26 cellular contexts compared by ENCODE assay signal in the genomic region with DNA sequence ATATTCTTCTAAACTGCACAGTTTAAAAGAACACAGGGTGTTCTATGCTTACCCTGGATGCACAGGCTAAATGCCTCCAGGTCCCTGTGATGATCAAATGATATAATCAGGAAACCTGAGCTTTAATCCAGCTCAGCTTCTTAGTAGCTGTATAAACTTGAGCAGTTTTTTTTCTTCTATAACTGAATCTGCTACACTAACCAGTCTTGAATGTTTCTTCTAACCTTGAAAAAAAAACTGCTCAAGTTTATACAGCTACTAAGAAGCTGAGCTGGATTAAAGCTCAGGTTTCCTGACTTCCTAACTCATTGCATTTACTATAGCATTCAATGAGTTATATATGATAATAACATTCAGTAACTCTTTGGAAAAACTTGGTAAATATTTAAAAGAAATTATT.
"Had no signal": no experiment of that assay in that cellular context is flagged by ENCODE, and none has a peak within 500 bp of the region (broad histone marks: within the 10 kb centered on the region; RNA-seq: fewer than 3 reads in every experiment).

No MANE protein-coding gene starts in this region.

- H3K27me3 Mint-ChIP-seq: dendritic cell treated with granulocyte-macrophage colony-stimulating factor and Interleukin-4, amounts not matched to agents 40 ng/mL and 50 ng/mL, for 4 days; effector memory CD8-positive, alpha-beta T cell had no signal

- H3K4me3 ChIP-seq: colonic mucosa, coronary artery, dorsolateral prefrontal cortex, esophagus muscularis mucosa, esophagus squamous epithelium, gastrocnemius medialis, gastroesophageal sphincter, heart left ventricle, heart right ventricle, hepatocyte had no signal

- DNase-seq: colonic mucosa; cortex of kidney; dermis blood vessel endothelial cell; dorsolateral prefrontal cortex; effector CD4-positive, alpha-beta T cell; effector CD8-positive, alpha-beta T cell; effector memory CD4-positive, alpha-beta T cell; effector memory CD8-positive, alpha-beta T cell; endodermal cell; erythroblast; esophagus squamous epithelium; foreskin fibroblast; foreskin keratinocyte; foreskin melanocyte; gastrocnemius medialis; glutamatergic neuron; head of caudate nucleus; heart left ventricle; heart right ventricle had no signal

- H3K9me3 Mint-ChIP-seq: dendritic cell treated with granulocyte-macrophage colony-stimulating factor and Interleukin-4, amounts not matched to agents 40 ng/mL and 50 ng/mL, for 4 days; endodermal cell had no signal

- H3K27me3 ChIP-seq: colonic mucosa, esophagus muscularis mucosa, esophagus squamous epithelium, gastrocnemius medialis, gastroesophageal sphincter, heart left ventricle, hepatocyte had no signal

- H3K4me2 ChIP-seq: hepatocyte had no signal

- H3K36me3 ChIP-seq: colonic mucosa, esophagus muscularis mucosa, esophagus squamous epithelium, gastrocnemius medialis, gastroesophageal sphincter, heart left ventricle, heart right ventricle had no signal

- H3K27ac Mint-ChIP-seq: dendritic cell treated with granulocyte-macrophage colony-stimulating factor and Interleukin-4, amounts not matched to agents 40 ng/mL and 50 ng/mL, for 4 days; effector memory CD8-positive, alpha-beta T cell; endodermal cell had no signal

- ATAC-seq: effector memory CD8-positive, alpha-beta T cell; esophagus mucosa; foreskin keratinocyte; gastrocnemius medialis; gastroesophageal sphincter; heart left ventricle; heart right ventricle had no signal

- H3K4me1 ChIP-seq: colonic mucosa, esophagus muscularis mucosa, esophagus squamous epithelium, foreskin keratinocyte, gastrocnemius medialis, gastroesophageal sphincter, heart left ventricle, heart right ventricle had no signal

- H3K4me3 Mint-ChIP-seq: dendritic cell treated with granulocyte-macrophage colony-stimulating factor and Interleukin-4, amounts not matched to agents 40 ng/mL and 50 ng/mL, for 4 days; effector memory CD8-positive, alpha-beta T cell; endodermal cell had no signal

- H3K9me3 ChIP-seq: colonic mucosa, esophagus muscularis mucosa, esophagus squamous epithelium, gastrocnemius medialis, gastroesophageal sphincter, heart left ventricle had no signal

- H2AFZ ChIP-seq: hepatocyte had no signal

- H3K27ac ChIP-seq: colonic mucosa, coronary artery, dorsolateral prefrontal cortex, epithelial cell of prostate, esophagus muscularis mucosa, esophagus squamous epithelium, foreskin keratinocyte, gastrocnemius medialis, gastroesophageal sphincter, heart left ventricle, heart right ventricle, hepatocyte had no signal
